ENCODE assay signal across 8 cellular contexts in the genomic region with DNA sequence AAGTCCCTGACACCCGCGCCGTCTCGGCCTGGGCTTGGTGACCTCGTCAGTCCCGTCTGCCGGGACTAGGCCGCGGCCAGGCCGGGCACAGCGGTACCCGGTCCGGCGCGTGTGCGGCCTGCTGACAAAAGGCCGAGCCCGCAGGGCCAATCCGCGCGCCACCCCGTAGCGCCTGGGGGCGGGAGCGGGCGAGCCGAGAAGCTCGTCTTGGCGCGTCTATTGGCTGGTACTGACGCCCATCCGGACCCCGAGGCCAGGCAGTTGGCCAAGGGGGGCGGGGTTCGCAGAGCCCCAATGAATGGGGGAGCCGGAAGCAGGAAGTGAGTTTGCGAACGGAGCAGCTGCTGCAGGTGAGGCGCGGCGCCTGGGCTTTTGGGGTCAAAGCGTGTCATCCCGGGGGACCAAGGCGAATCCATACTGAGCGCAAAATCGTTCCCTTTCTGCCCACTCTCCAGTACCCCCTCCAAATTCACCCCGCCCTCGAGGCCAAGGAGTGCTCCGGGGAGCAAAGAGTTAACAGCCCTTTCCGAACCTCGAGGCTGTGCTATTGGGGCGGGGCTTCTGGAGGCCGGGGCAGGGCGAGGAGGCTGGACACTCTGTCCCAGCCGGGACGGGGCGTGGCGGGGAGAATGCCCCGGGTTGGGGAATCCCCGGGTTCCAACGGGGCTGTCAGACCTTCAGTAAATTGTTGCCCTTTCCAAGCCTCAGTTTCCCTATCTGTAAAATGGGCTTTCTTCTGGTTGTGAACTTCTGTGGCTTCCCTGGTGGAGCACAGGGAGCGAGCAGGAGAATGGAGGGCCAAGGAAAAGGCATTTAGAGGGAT. TPM values are rescaled to one million over a fixed set of nuclear protein-coding genes. Genes with fewer than 3 reads are reported as not detected.
DNase-seq lines count a peak whose midpoint lies in the region; ATAC-seq and TF ChIP-seq lines count a peak whose summit lies in the region.

Gene DPP3, plus strand, starts transcription at position 319 of the 823 bp plus-strand sequence. CDS start 1,767 bp downstream, outside the sequence.

- intact Hi-C loops in transverse colon (cut with DNase I; ENCODE audit: low total_unique reads): no loop called here

- peak within 1 kb of the TSS; percentile 76 for H2BK5ac ChIP-seq in trophoblast cell (ENCODE audit: low read depth, low read length, poor library complexity)

- peak within 1 kb of the TSS; percentile 95 for H4K12ac ChIP-seq in trophoblast cell (ENCODE audit: low read depth, low read length)

- peaks cover 26% of the 10 kb centered on the region for H3K4me1 Mint-ChIP-seq in activated naive CD8-positive, alpha-beta T cell treated with anti-CD3 and anti-CD28 coated beads, Interleukin-2, amount 50 U/mL, for 24 hours

- peak; percentile 93 for ATAC-seq in HG02759 (IDR thresholded peaks at IDR 0.05; ENCODE audit: unreplicated experiment)
- ATAC-seq in activated naive CD8-positive, alpha-beta T cell treated with anti-CD3 and anti-CD28 coated beads, Interleukin-2, amount 50 U/mL, for 24 hours: peak; percentile 96

- peaks cover 14% of the 10 kb centered on the region for H3K79me1 ChIP-seq in trophoblast cell (ENCODE audit: low read length)

- H2AK5ac ChIP-seq in trophoblast cell (ENCODE audit: low read length): peak within 1 kb of the TSS; percentile 92

- no peaks in the 10 kb centered on the region for H3K9me3 ChIP-seq in cardiac muscle cell (ENCODE audit: low read depth)
- no peaks in the 10 kb centered on the region for H3K9me3 ChIP-seq in trophoblast cell (ENCODE audit: insufficient read depth, low read depth, low read length)
- no peaks in the 10 kb centered on the region for H3K9me3 ChIP-seq in transverse colon

- no peaks in the 10 kb centered on the region for H3K9me3 Mint-ChIP-seq in activated naive CD8-positive, alpha-beta T cell treated with anti-CD3 and anti-CD28 coated beads, Interleukin-2, amount 50 U/mL, for 24 hours

- H4K8ac ChIP-seq in trophoblast cell (ENCODE audit: low read depth, low read length): peak within 1 kb of the TSS; percentile 96

- peak within 1 kb of the TSS; percentile 94 for H3K9ac ChIP-seq in trophoblast cell (ENCODE audit: low read length)

- H2AFZ ChIP-seq in trophoblast cell (ENCODE audit: insufficient read depth, low read length, poor library complexity): peak within 1 kb of the TSS; percentile 98

- peak within 1 kb of the TSS; percentile 88 for H3K4me3 Mint-ChIP-seq in activated naive CD8-positive, alpha-beta T cell treated with anti-CD3 and anti-CD28 coated beads, Interleukin-2, amount 50 U/mL, for 24 hours

- peak within 1 kb of the TSS; percentile 95 for H3K4me2 ChIP-seq in trophoblast cell (ENCODE audit: low read length)

- WGBS in trophoblast cell (ENCODE audit: extremely low coverage, insufficient coverage, insufficient read length): no CpG with 5 or more reads among the region's 62 CpGs
- 1 to 40% methylated on average over 1 to 61 of the region's 62 CpGs for WGBS in transverse colon (ENCODE audit: low coverage in 1 of 2), 2 donors

- H2BK12ac ChIP-seq in trophoblast cell (ENCODE audit: low read length): peak within 1 kb of the TSS; percentile 53

- in situ Hi-C loops in transverse colon (cut with MboI; ENCODE audit: low pct_ligation_motif_present in 1 of 4, low pct_unique_long_range_greater_than_20kb in 1 of 4, low sequenced_read_pairs in 3 of 4): no loop called here

- no peaks in the 10 kb centered on the region for H3K36me3 ChIP-seq in cardiac muscle cell
- H3K36me3 ChIP-seq in trophoblast cell (ENCODE audit: control insufficient read depth in 1 of 2, insufficient read depth in 2 of 2, low read length in 2 of 2): peaks cover 12 to 15% of the 10 kb centered on the region in 2 experiments
- H3K36me3 ChIP-seq in transverse colon: no peaks in the 10 kb centered on the region

- H3K27me3 ChIP-seq in cardiac muscle cell: no peaks in the 10 kb centered on the region
- no peaks in the 10 kb centered on the region for H3K27me3 ChIP-seq in trophoblast cell (ENCODE audit: insufficient read depth, low read length)
- no peaks in the 10 kb centered on the region for H3K27me3 ChIP-seq in transverse colon

- H2BK120ac ChIP-seq in trophoblast cell (ENCODE audit: insufficient read depth, low read length, poor library complexity): peak within 1 kb of the TSS; percentile 81

- no peaks in the 10 kb centered on the region for H3K4me1 ChIP-seq in cardiac muscle cell (ENCODE audit: low read depth)
- peaks cover 4 to 13% of the 10 kb centered on the region in 2 experiments for H3K4me1 ChIP-seq in trophoblast cell (ENCODE audit: control insufficient read depth in 1 of 2, insufficient read depth in 2 of 2, low read length in 2 of 2)
- peaks cover 0 to 18% (median 15%) of the 10 kb centered on the region in 4 donors for H3K4me1 ChIP-seq in transverse colon

- peak within 1 kb of the TSS; percentile 93 for H3K18ac ChIP-seq in trophoblast cell (ENCODE audit: low read length)

- H3K79me2 ChIP-seq in trophoblast cell (ENCODE audit: control insufficient read depth, insufficient read depth, low read length, poor library complexity): peaks cover 9% of the 10 kb centered on the region

- H3K27me3 Mint-ChIP-seq in activated naive CD8-positive, alpha-beta T cell treated with anti-CD3 and anti-CD28 coated beads, Interleukin-2, amount 50 U/mL, for 24 hours: no peaks in the 10 kb centered on the region

- TF ChIP-seq POLR2A in transverse colon (IDR thresholded peaks at IDR 0.05): peak; percentile 97

- H3K4me3 ChIP-seq in GM12864 (ENCODE audit: low read depth, low read length) (peak within 1 kb of the TSS; percentile 87), cardiac muscle cell (peak within 1 kb of the TSS; percentile 60), trophoblast cell (ENCODE audit: low read depth, low read length) (peak within 1 kb of the TSS; percentile 86), transverse colon (peak within 1 kb of the TSS; percentile 43 to 71 (median 59))

- peak within 1 kb of the TSS; percentile 93 for H3K4ac ChIP-seq in trophoblast cell (ENCODE audit: low read depth, low read length)

- H3K36me3 Mint-ChIP-seq in activated naive CD8-positive, alpha-beta T cell treated with anti-CD3 and anti-CD28 coated beads, Interleukin-2, amount 50 U/mL, for 24 hours (ENCODE audit: low read depth): peaks cover 6% of the 10 kb centered on the region

- H3K14ac ChIP-seq in trophoblast cell (ENCODE audit: low read length): peak within 1 kb of the TSS; percentile 94

- H3K27ac ChIP-seq in cardiac muscle cell (peak within 1 kb of the TSS; percentile 97), trophoblast cell (ENCODE audit: low read depth, low read length) (peak within 1 kb of the TSS; percentile 86), transverse colon (peak within 1 kb of the TSS; percentile 89 to 97 (median 96))

- DNase-seq in GM12864 (ENCODE audit: low read depth) (peak; percentile 86), NCI-H1417 (lab: John Stamatoyannopoulos, UW) (peak; percentile 97 to 99 (median 99)), SW 1271 (lab: John Stamatoyannopoulos, UW) (peak; percentile 85 to 95), cardiac muscle cell (ENCODE audit: low read depth in 1 of 2, low spot score in 1 of 2) (peak; percentile 98 to 99), trophoblast cell (peak; percentile 95 to 98), transverse colon (peak; percentile 99)
- peak; percentile 97 for DNase-seq in activated naive CD8-positive, alpha-beta T cell treated with anti-CD3 and anti-CD28 coated beads, Interleukin-2, amount 50 U/mL, for 24 hours

- H4K91ac ChIP-seq in trophoblast cell (ENCODE audit: low read depth, low read length): peak within 1 kb of the TSS; percentile 89

- H3K23ac ChIP-seq in trophoblast cell (ENCODE audit: low read length): no peak within 1 kb of the TSS

- H3K27ac Mint-ChIP-seq in activated naive CD8-positive, alpha-beta T cell treated with anti-CD3 and anti-CD28 coated beads, Interleukin-2, amount 50 U/mL, for 24 hours: peak within 1 kb of the TSS; percentile 84

- peak; percentile 33 for TF ChIP-seq EP300 in transverse colon (IDR thresholded peaks at IDR 0.05; ENCODE audit: low read depth)

- no peak for TF ChIP-seq CTCF in GM12864 (IDR thresholded peaks at IDR 0.05; ENCODE audit: low read depth, low read length, missing control alignments)
- no peak for TF ChIP-seq CTCF in cardiac muscle cell (IDR thresholded peaks at IDR 0.05; ENCODE audit: low read depth, low read length)
- peak in 1 of 5 experiments; percentile 6 for TF ChIP-seq CTCF in transverse colon (IDR thresholded peaks at IDR 0.05)

RNA-seq across cellular contexts. Expression of gene DPP3, which starts in this region (rescaled TPM):
- total RNA-seq in cardiac muscle cell: 21.9 and 60.7 TPM in 2 replicates
- 20.8 and 44.9 TPM in 2 replicates for polyA plus RNA-seq in cardiac muscle cell
- polyA plus RNA-seq in trophoblast cell (2013): 30.5 and 31.9 TPM in 2 replicates
- 100 to 1,000 TPM in 1 of 4 donors, 10 to 100 TPM in 3; 32.8 to 116 (median 53.4) TPM for total RNA-seq in transverse colon

Comparison
In these comparisons a context has a peak if more than half of its experiments do, and no peak if none do; other contexts are left out.
1. Peak in every context shown above with its lines: DNase-seq, ATAC-seq, H3K4me3 ChIP-seq and H3K27ac ChIP-seq.